Comparison of ENCODE assay signal across 11 cellular contexts in the genomic region with DNA sequence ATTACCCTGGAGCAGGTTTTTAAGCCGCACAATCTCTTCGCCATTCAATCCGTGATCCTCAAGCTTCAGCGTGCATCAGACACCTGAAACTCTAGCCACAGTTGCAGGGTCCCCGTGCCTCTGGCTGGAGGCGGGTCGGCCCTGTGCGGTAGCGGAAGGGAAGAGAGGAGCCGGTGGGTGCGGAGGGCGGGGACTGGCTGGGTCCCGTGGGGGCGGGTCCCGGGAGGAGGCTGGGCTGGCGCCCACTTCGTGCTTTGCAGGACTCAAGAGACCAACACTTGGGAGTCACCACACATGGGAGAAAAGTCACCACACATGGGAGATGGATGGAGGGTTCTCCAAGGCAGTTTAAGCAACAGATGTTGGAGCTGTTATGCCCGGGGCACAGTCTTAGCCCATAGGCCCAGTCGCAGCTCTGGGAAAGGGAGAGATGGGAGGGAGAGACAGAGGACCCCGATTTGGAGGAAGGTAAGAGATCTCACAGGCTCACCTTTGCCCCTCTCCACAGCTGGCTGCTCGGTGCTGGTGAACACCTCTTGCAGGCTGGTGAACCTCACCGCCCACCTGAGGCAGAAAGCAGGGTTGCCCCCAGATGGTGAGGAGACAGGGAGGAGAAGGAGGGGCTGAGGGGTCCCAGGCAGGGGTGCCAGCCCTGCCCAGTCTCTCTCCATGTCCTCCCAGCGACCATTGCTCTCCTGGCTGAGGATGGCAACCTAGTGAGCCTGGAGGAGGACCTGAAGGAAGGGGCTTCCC. TPM values are rescaled to one million over a fixed set of nuclear protein-coding genes. Genes with fewer than 3 reads are reported as not detected.
DNase-seq lines count a peak whose midpoint lies in the region; ATAC-seq and TF ChIP-seq lines count a peak whose summit lies in the region.
"Had no signal": no experiment of that assay in that cellular context is flagged by ENCODE, and none has a peak within 500 bp of the region (broad histone marks: within the 10 kb centered on the region; RNA-seq: fewer than 3 reads in every experiment).

No MANE protein-coding gene starts in this region.

- H2AK9ac ChIP-seq in IMR-90 (replicated peaks; ENCODE audit: low read depth, low read length, poor library complexity) = no peak overlapping the region

- no peaks in the 10 kb centered on the region for H4K20me1 ChIP-seq in IMR-90 (ENCODE audit: insufficient read depth, low read length)

- no TSS peak for BruUV-seq in IMR-90 (replicated peaks; lab: Mats Ljungman, UMichigan)

- no peak for TF ChIP-seq CTCF in IMR-90 (conservative IDR thresholded peaks at IDR 0.05; ENCODE audit: low read depth, low read length)
- TF ChIP-seq CTCF in left lung (IDR thresholded peaks at IDR 0.05) = no peak

- H2BK120ac ChIP-seq in IMR-90 (ENCODE audit: low read depth, low read length) = 0 out of 2 replicates have a peak overlapping the region, but pooled peaks have one; percentile 19

- no peaks in the 10 kb centered on the region for H3K79me1 ChIP-seq in IMR-90 (ENCODE audit: low read depth in 1 of 2, low read length in 2 of 2)

- H3K27ac Mint-ChIP-seq in stimulated activated naive CD8-positive, alpha-beta T cell treated with anti-CD3 and anti-CD28 coated beads, Interleukin-15, amount 100 ng/mL, for 72 hours = peak overlapping the region in 1 of 2 donors; percentile 84

- dilution Hi-C loops in IMR-90 (cut with HindIII; ENCODE audit: low sequenced_read_pairs, unreplicated experiment) = no loop called here

- H2BK20ac ChIP-seq in IMR-90 (ENCODE audit: low read depth, low read length) = no peak overlapping the region

- H3K27me3 ChIP-seq in IMR-90 (ENCODE audit: control insufficient read depth, insufficient read depth, low read length) = no peaks in the 10 kb centered on the region
- H3K27me3 ChIP-seq in left lung = no peaks in the 10 kb centered on the region
- H3K27me3 ChIP-seq: dorsolateral prefrontal cortex had no signal

- H3K4me1 ChIP-seq in IMR-90 (ENCODE audit: control insufficient read depth, insufficient read depth, low read length) (peaks cover 10% of the 10 kb centered on the region), left lung (peaks cover 5 to 52% of the 10 kb centered on the region in 2 donors)
- H3K4me1 ChIP-seq: parathyroid adenoma had no signal

- CTCF ChIA-PET in IMR-90 (lab: Yijun Ruan, JAX) = interaction anchor here (2.1 kb wide), 1 partner anchor 86 kb away, joined by 8 read pairs; no protein-coding TSS in a partner anchor

- H3K4me3 ChIP-seq in IMR-90 (ENCODE audit: insufficient read depth, low read depth, low read length) (no peak overlapping the region), left lung (peak overlapping the region in 1 of 2 donors; percentile 36)

- no peak overlapping the region for H4K5ac ChIP-seq in IMR-90 (ENCODE audit: low read depth, low read length)

- H3K23ac ChIP-seq in IMR-90 (ENCODE audit: low read depth, low read length) = no peak overlapping the region

- TF ChIP-seq RAD21 in IMR-90 (IDR thresholded peaks at IDR 0.05; ENCODE audit: low read length) = no peak

- 0 out of 2 replicates have a peak, but pooled peaks cover 7% of the 10 kb centered on the region for H3K9me1 ChIP-seq in IMR-90 (ENCODE audit: insufficient read depth, low read length)

- no peak overlapping the region for H3K9ac ChIP-seq in IMR-90 (ENCODE audit: low read depth, low read length)
- H3K9ac ChIP-seq: parathyroid adenoma had no signal

- DNase-seq in IMR-90 = no peak
- DNase-seq in activated T-helper 1 cell treated with Interleukin-2 at 50 U/mL for 16 hours (ENCODE audit: low read depth) = peak; percentile 41
- DNase-seq in left lung = peak; percentile 50 to 92
- DNase-seq in stimulated activated naive CD8-positive, alpha-beta T cell treated with anti-CD3 and anti-CD28 coated beads, Interleukin-15, amount 100 ng/mL, for 72 hours = peak; percentile 46 to 48
- no peak for DNase-seq in NOMO-1 (lab: John Stamatoyannopoulos, UW; ENCODE audit: unreplicated experiment in 2 of 2)
- DNase-seq in dedifferentiated amniotic fluid mesenchymal stem cell (ENCODE audit: extremely low spot score) = no peak
- no peak for DNase-seq in NCI-H1694 treated with DMSO at 0.1 percent for 48 hours (lab: John Stamatoyannopoulos, UW)
- DNase-seq: NCI-H2107 had no signal

- peak overlapping the region; percentile 72 to 84 for H3K4me3 Mint-ChIP-seq in stimulated activated naive CD8-positive, alpha-beta T cell treated with anti-CD3 and anti-CD28 coated beads, Interleukin-15, amount 100 ng/mL, for 72 hours

- no peak overlapping the region for H3K4ac ChIP-seq in IMR-90 (ENCODE audit: low read depth, low read length)

- H2BK15ac ChIP-seq in IMR-90 (ENCODE audit: low read depth, low read length) = no peak overlapping the region

- H3K36me3 ChIP-seq in IMR-90 (ENCODE audit: control insufficient read depth, insufficient read depth, low read length) (no peaks in the 10 kb centered on the region), left lung (no peaks in the 10 kb centered on the region)

- peak overlapping the region; percentile 17; the same call in 1 of the 2 replicates for H3K4me2 ChIP-seq in IMR-90 (ENCODE audit: low read depth, low read length)

- no peak overlapping the region for H3K14ac ChIP-seq in IMR-90 (replicated peaks; ENCODE audit: low read depth, low read length)

- no peak overlapping the region for H2AK5ac ChIP-seq in IMR-90 (ENCODE audit: low read depth, low read length)

- TF ChIP-seq POLR2A in IMR-90 (IDR thresholded peaks at IDR 0.05; ENCODE audit: low read depth, low read length) = no peak

- no peak for ATAC-seq in IMR-90 (ENCODE audit: low read depth)
- no peak for ATAC-seq in left lung
- ATAC-seq in stimulated activated naive CD8-positive, alpha-beta T cell treated with anti-CD3 and anti-CD28 coated beads, Interleukin-15, amount 100 ng/mL, for 72 hours = peak; percentile 36
- ATAC-seq in GM19395 (IDR thresholded peaks at IDR 0.05; ENCODE audit: unreplicated experiment) = no peak

- WGBS in IMR-90 (ENCODE audit: extremely low coverage in 2 of 2, insufficient read length in 1 of 2), 2 experiments = 79% methylated on average over 3 of the region's 23 CpGs; no CpG with 5 or more reads in 1 of the 2 experiments

- no peaks in the 10 kb centered on the region for H3K9me3 Mint-ChIP-seq in stimulated activated naive CD8-positive, alpha-beta T cell treated with anti-CD3 and anti-CD28 coated beads, Interleukin-15, amount 100 ng/mL, for 72 hours

- no peak overlapping the region for H2BK5ac ChIP-seq in IMR-90 (ENCODE audit: low read depth, low read length, poor library complexity, severe bottlenecking)

- in situ Hi-C loops in IMR-90 (cut with MboI; ENCODE audit: low sequenced_read_pairs) = no loop called here

- peak overlapping the region in 1 of 2 experiments; percentile 96; a peak in 1 of 4 replicates for H4K8ac ChIP-seq in IMR-90 (ENCODE audit: low read depth in 2 of 2, low read length in 2 of 2)

- no peak overlapping the region for H3K18ac ChIP-seq in IMR-90 (ENCODE audit: low read depth, low read length)

- intact Hi-C loops in IMR-90 (cut with micrococcal nuclease) = no loop called here
- intact Hi-C loops in left lung (cut with DNase I) = no loop called here

- POLR2A ChIA-PET in IMR-90 (lab: Charles Lee; ENCODE audit: unreplicated experiment) = no interaction called here

- H3K9me3 ChIP-seq in IMR-90 (ENCODE audit: control insufficient read depth, insufficient read depth, low read length) = no peaks in the 10 kb centered on the region
- H3K9me3 ChIP-seq in left lung = no peaks in the 10 kb centered on the region

- H3K56ac ChIP-seq in IMR-90 (ENCODE audit: extremely low read depth, insufficient read depth, low read length) = no peak overlapping the region

- no peaks in the 10 kb centered on the region for H3K27me3 Mint-ChIP-seq in stimulated activated naive CD8-positive, alpha-beta T cell treated with anti-CD3 and anti-CD28 coated beads, Interleukin-15, amount 100 ng/mL, for 72 hours

- H3K27ac ChIP-seq in IMR-90 (ENCODE audit: insufficient read depth, low read length) = no peak overlapping the region
- no peak overlapping the region for H3K27ac ChIP-seq in left lung
- H3K27ac ChIP-seq: parathyroid adenoma had no signal

- no peak overlapping the region for H4K91ac ChIP-seq in IMR-90 (ENCODE audit: insufficient read depth, low read depth, low read length)

- peaks cover 54% of the 10 kb centered on the region for H3K4me1 Mint-ChIP-seq in stimulated activated naive CD8-positive, alpha-beta T cell treated with anti-CD3 and anti-CD28 coated beads, Interleukin-15, amount 100 ng/mL, for 72 hours

- peak overlapping the region; percentile 83 for H2AFZ ChIP-seq in IMR-90 (replicated peaks; ENCODE audit: low read length, poor library complexity)
- H2AFZ ChIP-seq: parathyroid adenoma had no signal

TF ChIP-seq in IMR-90, 13 proteins besides CTCF, POLR2A, EP300 and RAD21 (continues in another document):
- TF ChIP-seq CHD1 (IDR thresholded peaks at IDR 0.05; ENCODE audit: low read depth, low read length) = no peak
- TF ChIP-seq MAFK (IDR thresholded peaks at IDR 0.05; ENCODE audit: low read depth, low read length) = no peak
- no peak for TF ChIP-seq RFX5 (IDR thresholded peaks at IDR 0.05; ENCODE audit: low read depth, low read length)

RNA-seq across cellular contexts. Expression of a gene that starts 1.0 kb away (rescaled TPM):
- total RNA-seq in IMR-90 (2012; rRNA removed) (1.7 and 2.3 TPM in 2 replicates), left lung (1 to 10 TPM in 1 of 2 donors, under 1 TPM in 1; 0.58 to 3.1 TPM)
- 3.1 and 3.5 TPM in 2 replicates for polyA plus RNA-seq in IMR-90 (2012; rRNA removed)
- polyA plus RNA-seq in IMR-90 (2012; cell fraction: cytosol; rRNA removed) = 4.2 and 4.6 TPM in 2 replicates
- polyA plus RNA-seq in IMR-90 (2012; cell fraction: nucleus; rRNA removed; ENCODE audit: low replicate concordance) = 7.1 and 11.0 TPM in 2 replicates

RNA-seq across cellular contexts. Expression of a gene that starts 4.0 kb away (rescaled TPM):
- total RNA-seq in IMR-90 (2012; rRNA removed) (1.4 and 2.2 TPM in 2 replicates), left lung (100 to 1,000 TPM in 1 of 2 donors, 10 to 100 TPM in 1; 73.0 to 128 TPM)
- polyA plus RNA-seq in IMR-90 (2012; rRNA removed) = 10.8 and 11.2 TPM in 2 replicates
- polyA plus RNA-seq in IMR-90 (2012; cell fraction: cytosol; rRNA removed) = 3.3 and 4.8 TPM in 2 replicates
- polyA plus RNA-seq in IMR-90 (2012; cell fraction: nucleus; rRNA removed; ENCODE audit: low replicate concordance) = 1.6 and 4.7 TPM in 2 replicates

RNA-seq across cellular contexts. Expression of a gene that starts 8.9 kb away (rescaled TPM):
- total RNA-seq in IMR-90 (2012; rRNA removed) (1.4 and 2.2 TPM in 2 replicates), left lung (1 to 10 TPM; 1.2 to 5.3 TPM)
- 5.9 and 6.0 TPM in 2 replicates for polyA plus RNA-seq in IMR-90 (2012; rRNA removed)
- 6.5 and 10.3 TPM in 2 replicates for polyA plus RNA-seq in IMR-90 (2012; cell fraction: cytosol; rRNA removed)
- polyA plus RNA-seq in IMR-90 (2012; cell fraction: nucleus; rRNA removed; ENCODE audit: low replicate concordance) = 5.3 and 10.6 TPM in 2 replicates

RNA-seq across cellular contexts. Expression of a gene that starts 9.5 kb away (rescaled TPM):
- not detected in 2 replicates for total RNA-seq in IMR-90 (2012; rRNA removed)
- polyA plus RNA-seq in IMR-90 (2012; rRNA removed) = not detected in 2 replicates
- polyA plus RNA-seq in IMR-90 (2012; cell fraction: cytosol; rRNA removed) = not detected in 2 replicates
- polyA plus RNA-seq in IMR-90 (2012; cell fraction: nucleus; rRNA removed; ENCODE audit: low replicate concordance) = not detected in 2 replicates
- not detected for total RNA-seq in left lung

RNA-seq across cellular contexts. Expression of a gene that starts 12.8 kb away (rescaled TPM):
- total RNA-seq in IMR-90 (2012; rRNA removed) = 3.9 and 4.3 TPM in 2 replicates
- polyA plus RNA-seq in IMR-90 (2012; rRNA removed) = 1.8 and 2.3 TPM in 2 replicates
- 0.92 and 1.1 TPM in 2 replicates for polyA plus RNA-seq in IMR-90 (2012; cell fraction: cytosol; rRNA removed)
- 2.0 and 2.7 TPM in 2 replicates for polyA plus RNA-seq in IMR-90 (2012; cell fraction: nucleus; rRNA removed; ENCODE audit: low replicate concordance)
- 1 to 10 TPM; 5.9 to 6.0 TPM for total RNA-seq in left lung

Comparison
In these comparisons a context has a peak if more than half of its experiments do, and no peak if none do; other contexts are left out.
1. DNase-seq: peak in activated T-helper 1 cell treated with Interleukin-2 at 50 U/mL for 16 hours (single experiment), left lung (2 of 2) and stimulated activated naive CD8-positive, alpha-beta T cell treated with anti-CD3 and anti-CD28 coated beads, Interleukin-15, amount 100 ng/mL, for 72 hours (2 of 2); none in IMR-90 (single experiment), NOMO-1 (0 of 2), dedifferentiated amniotic fluid mesenchymal stem cell (single experiment) and NCI-H1694 treated with DMSO at 0.1 percent for 48 hours (single experiment).
2. RNA of a gene that starts 4.0 kb away (total RNA-seq): 73.0 to 128 TPM in left lung; 1.4 to 2.2 TPM in IMR-90; every median in the first group is over 10 times any median in the second.